ENCODE assay signal across 8 cellular contexts in genomic region chr13:74575729-74576125, GRCh38.
DNase-seq lines count a peak whose midpoint lies in the region; ATAC-seq, FAIRE-seq and TF ChIP-seq lines count a peak whose summit lies in the region.

No MANE protein-coding gene starts in this region.

- no peak for TF ChIP-seq CTCF in A549 (IDR thresholded peaks at IDR 0.05)
- no peak for TF ChIP-seq CTCF in ascending aorta (IDR thresholded peaks at IDR 0.05)
- no peak for TF ChIP-seq CTCF in upper lobe of right lung (IDR thresholded peaks at IDR 0.05)

- H3K27me3 ChIP-seq in ascending aorta (no peaks in the 10 kb centered on the region), right cardiac atrium (ENCODE audit: control insufficient read depth, insufficient read depth) (no peaks in the 10 kb centered on the region), upper lobe of right lung (peaks cover 7% of the 10 kb centered on the region)

- peak; percentile 87 to 89 for ATAC-seq in A549
- peak; percentile 93 for ATAC-seq in T-helper 17 cell
- ATAC-seq in right cardiac atrium: peak; percentile 99 to 100
- peak; percentile 80 for ATAC-seq in upper lobe of right lung

- no peaks in the 10 kb centered on the region for H3K4me1 ChIP-seq in A549
- H3K4me1 ChIP-seq in ascending aorta: peaks cover 0 to 2% of the 10 kb centered on the region in 2 donors
- peaks cover 8% of the 10 kb centered on the region for H3K4me1 ChIP-seq in right cardiac atrium (ENCODE audit: control insufficient read depth, insufficient read depth, low read length)
- no peaks in the 10 kb centered on the region for H3K4me1 ChIP-seq in upper lobe of right lung

- WGBS in A549 (ENCODE audit: missing lambda C conversion rate): 7% methylated on average over 9 of the region's 29 CpGs
- WGBS in right cardiac atrium: under 1% methylated on average over 29 of the region's 29 CpGs

- CTCF ChIA-PET in A549 (lab: Yijun Ruan, JAX): interaction anchor here (1.6 kb wide), 1 partner anchor 644 kb away, joined by 4 read pairs; no protein-coding TSS in a partner anchor

- H3K9me3 ChIP-seq in A549 (no peaks in the 10 kb centered on the region), T-helper 17 cell (ENCODE audit: control insufficient read depth, low read length, poor library complexity, severe bottlenecking) (no peaks in the 10 kb centered on the region), ascending aorta (no peaks in the 10 kb centered on the region), right cardiac atrium (ENCODE audit: control insufficient read depth, low read length) (no peaks in the 10 kb centered on the region), upper lobe of right lung (no peaks in the 10 kb centered on the region)

- DNase-seq in A549 (ENCODE audit: low read depth in 1 of 2, low spot score in 1 of 2) (peak; percentile 0 to 5), H4 (ENCODE audit: low spot score) (peak; percentile 2), T-helper 17 cell (peak; percentile 8 to 21 (median 19)), ascending aorta (ENCODE audit: low spot score in 2 of 2) (peak; percentile 29 to 82), right cardiac atrium (peak; percentile 91 to 97 (median 96)), posterior cingulate gyrus (peak; percentile 51 to 96 (median 76)), upper lobe of right lung (peak; percentile 71), AML-193 (lab: John Stamatoyannopoulos, UW) (no peak)

- TF ChIP-seq POLR2A in A549 (IDR thresholded peaks at IDR 0.05; ENCODE audit: low read length): no peak

- H3K27ac ChIP-seq in A549 (peak overlapping the region; percentile 35 to 69; a peak in 3 of 6 replicates), ascending aorta (no peak overlapping the region), right cardiac atrium (ENCODE audit: low read length) (peak overlapping the region; percentile 55), upper lobe of right lung (no peak overlapping the region)

- TF ChIP-seq EP300 in A549 (IDR thresholded peaks at IDR 0.05): no peak

- peak overlapping the region; percentile 88 for H3K4me2 ChIP-seq in A549

- H3K27ac Mint-ChIP-seq in T-helper 17 cell: no peak overlapping the region

- no peaks in the 10 kb centered on the region for H3K36me3 Mint-ChIP-seq in T-helper 17 cell (ENCODE audit: low read depth)

- peaks cover 69% of the 10 kb centered on the region for H3K27me3 Mint-ChIP-seq in T-helper 17 cell

- H3K4me3 ChIP-seq in A549 (peak overlapping the region; percentile 46), ascending aorta (peak overlapping the region; percentile 62 to 63), right cardiac atrium (ENCODE audit: low read length) (peak overlapping the region; percentile 36), upper lobe of right lung (peak overlapping the region; percentile 35)

- no peak for TF ChIP-seq RAD21 in A549 (conservative IDR thresholded peaks at IDR 0.05 in 1 of 2, IDR thresholded peaks at IDR 0.05 in 1 of 2)

- no peak for FAIRE-seq in A549 (lab: Jason Lieb, UNC)

- intact Hi-C loops in ascending aorta (cut with DNase I): no loop called here
- intact Hi-C loops in right cardiac atrium (cut with DNase I): no loop called here
- intact Hi-C loops in posterior cingulate gyrus (cut with DNase I): loop anchor here (10.0 kb wide), 1 partner anchor 639 kb away; no protein-coding TSS in a partner anchor
- intact Hi-C loops in upper lobe of right lung (cut with DNase I): no loop called here

- POLR2A ChIA-PET in A549 (lab: Yijun Ruan, JAX): no interaction called here

- H3K4me1 Mint-ChIP-seq in T-helper 17 cell: peaks cover 17% of the 10 kb centered on the region

- H3K4me3 Mint-ChIP-seq in T-helper 17 cell: peak overlapping the region; percentile 76

- H3K36me3 ChIP-seq in ascending aorta: no peaks in the 10 kb centered on the region
- no peaks in the 10 kb centered on the region for H3K36me3 ChIP-seq in upper lobe of right lung

TF ChIP-seq in A549, 52 proteins besides CTCF, POLR2A, EP300 and RAD21:
- TF ChIP-seq PBX3 (IDR thresholded peaks at IDR 0.05) (no peak), POLR2AphosphoS2 (conservative IDR thresholded peaks at IDR 0.05; ENCODE audit: low read length) (no peak), ZNF302 (CRISPR knock-in tag; IDR thresholded peaks at IDR 0.05) (no peak), HOXB13 (CRISPR knock-in tag; IDR thresholded peaks at IDR 0.05; ENCODE audit: low read depth) (no peak), USF2 (IDR thresholded peaks at IDR 0.05) (no peak), ELK1 (IDR thresholded peaks at IDR 0.05; ENCODE audit: low read depth, low read length) (no peak), HOXB5 (CRISPR knock-in tag; IDR thresholded peaks at IDR 0.05) (no peak), PHF8 (IDR thresholded peaks at IDR 0.05; ENCODE audit: borderline replicate concordance, low read depth) (no peak), NFE2L2 (conservative IDR thresholded peaks at IDR 0.05; ENCODE audit: low read length) (no peak), SREBF2 (IDR thresholded peaks at IDR 0.05) (no peak), MAZ (IDR thresholded peaks at IDR 0.05; ENCODE audit: borderline replicate concordance, low read depth, low read length) (no peak), ZFP36 (IDR thresholded peaks at IDR 0.05; ENCODE audit: borderline replicate concordance, partially characterized antibody) (no peak), CBX2 (IDR thresholded peaks at IDR 0.05; ENCODE audit: borderline replicate concordance, low read depth) (no peak), TFCP2L1 (CRISPR knock-in tag; IDR thresholded peaks at IDR 0.05) (no peak), NPAS2 (CRISPR knock-in tag; IDR thresholded peaks at IDR 0.05; ENCODE audit: borderline replicate concordance) (no peak), BHLHE40 (IDR thresholded peaks at IDR 0.05; ENCODE audit: low read depth, low read length) (no peak)

Comparison
In these comparisons a context has a peak if more than half of its experiments do, and no peak if none do; other contexts are left out.
1. DNase-seq: peak in A549 (2 of 2), H4 (single experiment), T-helper 17 cell (3 of 3), ascending aorta (2 of 2), right cardiac atrium (3 of 3), posterior cingulate gyrus (10 of 10) and upper lobe of right lung (single experiment); none in AML-193 (0 of 2).
2. H3K27ac ChIP-seq: peak in A549 (2 of 2) and right cardiac atrium (single experiment); none in ascending aorta (0 of 2) and upper lobe of right lung (single experiment).
3. Peak in every context shown above with its lines, with median percentiles within 50 percentile points of each other: ATAC-seq and H3K4me3 ChIP-seq.